In the genomic region with DNA sequence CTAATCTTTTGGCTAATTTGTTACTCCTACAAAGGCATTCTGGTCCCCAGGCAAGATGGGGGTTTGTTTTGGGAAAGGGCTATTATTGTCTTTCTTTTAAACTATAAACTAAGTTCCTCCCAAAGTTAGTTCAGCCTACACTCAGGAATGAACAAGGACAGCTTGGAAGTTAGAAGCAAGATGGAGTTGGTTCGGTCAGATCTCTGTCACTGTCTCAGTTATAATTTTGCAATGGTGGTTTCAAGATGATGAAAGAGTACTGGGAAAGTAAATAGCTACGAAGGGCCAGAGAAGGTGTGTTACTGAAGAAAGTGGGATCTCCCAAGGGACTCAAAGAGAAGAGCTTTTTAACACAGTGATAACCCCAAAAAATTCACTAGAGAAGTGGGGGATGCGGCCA, we compare ENCODE assay signal across 1 cellular context.
TF ChIP-seq lines count a peak whose summit lies in the region.

No MANE protein-coding gene starts in this region.

TF ChIP-seq in K562, 482 proteins besides CTCF, POLR2A, EP300 and RAD21 (continued from another document):
- TF ChIP-seq ZNF79 (CRISPR knock-in tag; IDR thresholded peaks at IDR 0.05; ENCODE audit: low read depth) (no peak), KLF6 (CRISPR knock-in tag; IDR thresholded peaks at IDR 0.05; ENCODE audit: borderline replicate concordance) (peak; percentile 87; the same call in 1 of the 2 replicates), RFX7 (CRISPR knock-in tag; IDR thresholded peaks at IDR 0.05) (peak; percentile 77; the same call in 1 of the 2 replicates), ZNF197 (CRISPR knock-in tag; IDR thresholded peaks at IDR 0.05; ENCODE audit: low read depth) (0 out of 2 replicates have a peak, but pooled peaks have one; percentile 41), ZNF668 (CRISPR knock-in tag; IDR thresholded peaks at IDR 0.05) (peak; percentile 92), BACH1 (tag; IDR thresholded peaks at IDR 0.05) (0 out of 2 replicates have a peak, but pooled peaks have one; percentile 32), ILK (tag; IDR thresholded peaks at IDR 0.05; ENCODE audit: borderline replicate concordance, low read depth) (peak; percentile 59; the same call in 1 of the 2 replicates), HDAC8 (tag; IDR thresholded peaks at IDR 0.05) (0 out of 2 replicates have a peak, but pooled peaks have one; percentile 43), TEAD2 (tag; IDR thresholded peaks at IDR 0.05) (peak; percentile 62; the same call in 1 of the 2 replicates)
- TF ChIP-seq, protein P1, sequence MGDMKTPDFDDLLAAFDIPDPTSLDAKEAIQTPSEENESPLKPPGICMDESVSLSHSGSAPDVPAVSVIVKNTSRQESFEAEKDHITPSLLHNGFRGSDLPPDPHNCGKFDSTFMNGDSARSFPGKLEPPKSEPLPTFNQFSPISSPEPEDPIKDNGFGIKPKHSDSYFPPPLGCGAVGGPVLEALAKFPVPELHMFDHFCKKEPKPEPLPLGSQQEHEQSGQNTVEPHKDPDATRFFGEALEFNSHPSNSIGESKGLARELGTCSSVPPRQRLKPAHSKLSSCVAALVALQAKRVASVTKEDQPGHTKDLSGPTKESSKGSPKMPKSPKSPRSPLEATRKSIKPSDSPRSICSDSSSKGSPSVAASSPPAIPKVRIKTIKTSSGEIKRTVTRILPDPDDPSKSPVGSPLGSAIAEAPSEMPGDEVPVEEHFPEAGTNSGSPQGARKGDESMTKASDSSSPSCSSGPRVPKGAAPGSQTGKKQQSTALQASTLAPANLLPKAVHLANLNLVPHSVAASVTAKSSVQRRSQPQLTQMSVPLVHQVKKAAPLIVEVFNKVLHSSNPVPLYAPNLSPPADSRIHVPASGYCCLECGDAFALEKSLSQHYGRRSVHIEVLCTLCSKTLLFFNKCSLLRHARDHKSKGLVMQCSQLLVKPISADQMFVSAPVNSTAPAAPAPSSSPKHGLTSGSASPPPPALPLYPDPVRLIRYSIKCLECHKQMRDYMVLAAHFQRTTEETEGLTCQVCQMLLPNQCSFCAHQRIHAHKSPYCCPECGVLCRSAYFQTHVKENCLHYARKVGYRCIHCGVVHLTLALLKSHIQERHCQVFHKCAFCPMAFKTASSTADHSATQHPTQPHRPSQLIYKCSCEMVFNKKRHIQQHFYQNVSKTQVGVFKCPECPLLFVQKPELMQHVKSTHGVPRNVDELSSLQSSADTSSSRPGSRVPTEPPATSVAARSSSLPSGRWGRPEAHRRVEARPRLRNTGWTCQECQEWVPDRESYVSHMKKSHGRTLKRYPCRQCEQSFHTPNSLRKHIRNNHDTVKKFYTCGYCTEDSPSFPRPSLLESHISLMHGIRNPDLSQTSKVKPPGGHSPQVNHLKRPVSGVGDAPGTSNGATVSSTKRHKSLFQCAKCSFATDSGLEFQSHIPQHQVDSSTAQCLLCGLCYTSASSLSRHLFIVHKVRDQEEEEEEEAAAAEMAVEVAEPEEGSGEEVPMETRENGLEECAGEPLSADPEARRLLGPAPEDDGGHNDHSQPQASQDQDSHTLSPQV (IDR thresholded peaks at IDR 0.05): peak; percentile 98
- TF ChIP-seq, protein P2, sequence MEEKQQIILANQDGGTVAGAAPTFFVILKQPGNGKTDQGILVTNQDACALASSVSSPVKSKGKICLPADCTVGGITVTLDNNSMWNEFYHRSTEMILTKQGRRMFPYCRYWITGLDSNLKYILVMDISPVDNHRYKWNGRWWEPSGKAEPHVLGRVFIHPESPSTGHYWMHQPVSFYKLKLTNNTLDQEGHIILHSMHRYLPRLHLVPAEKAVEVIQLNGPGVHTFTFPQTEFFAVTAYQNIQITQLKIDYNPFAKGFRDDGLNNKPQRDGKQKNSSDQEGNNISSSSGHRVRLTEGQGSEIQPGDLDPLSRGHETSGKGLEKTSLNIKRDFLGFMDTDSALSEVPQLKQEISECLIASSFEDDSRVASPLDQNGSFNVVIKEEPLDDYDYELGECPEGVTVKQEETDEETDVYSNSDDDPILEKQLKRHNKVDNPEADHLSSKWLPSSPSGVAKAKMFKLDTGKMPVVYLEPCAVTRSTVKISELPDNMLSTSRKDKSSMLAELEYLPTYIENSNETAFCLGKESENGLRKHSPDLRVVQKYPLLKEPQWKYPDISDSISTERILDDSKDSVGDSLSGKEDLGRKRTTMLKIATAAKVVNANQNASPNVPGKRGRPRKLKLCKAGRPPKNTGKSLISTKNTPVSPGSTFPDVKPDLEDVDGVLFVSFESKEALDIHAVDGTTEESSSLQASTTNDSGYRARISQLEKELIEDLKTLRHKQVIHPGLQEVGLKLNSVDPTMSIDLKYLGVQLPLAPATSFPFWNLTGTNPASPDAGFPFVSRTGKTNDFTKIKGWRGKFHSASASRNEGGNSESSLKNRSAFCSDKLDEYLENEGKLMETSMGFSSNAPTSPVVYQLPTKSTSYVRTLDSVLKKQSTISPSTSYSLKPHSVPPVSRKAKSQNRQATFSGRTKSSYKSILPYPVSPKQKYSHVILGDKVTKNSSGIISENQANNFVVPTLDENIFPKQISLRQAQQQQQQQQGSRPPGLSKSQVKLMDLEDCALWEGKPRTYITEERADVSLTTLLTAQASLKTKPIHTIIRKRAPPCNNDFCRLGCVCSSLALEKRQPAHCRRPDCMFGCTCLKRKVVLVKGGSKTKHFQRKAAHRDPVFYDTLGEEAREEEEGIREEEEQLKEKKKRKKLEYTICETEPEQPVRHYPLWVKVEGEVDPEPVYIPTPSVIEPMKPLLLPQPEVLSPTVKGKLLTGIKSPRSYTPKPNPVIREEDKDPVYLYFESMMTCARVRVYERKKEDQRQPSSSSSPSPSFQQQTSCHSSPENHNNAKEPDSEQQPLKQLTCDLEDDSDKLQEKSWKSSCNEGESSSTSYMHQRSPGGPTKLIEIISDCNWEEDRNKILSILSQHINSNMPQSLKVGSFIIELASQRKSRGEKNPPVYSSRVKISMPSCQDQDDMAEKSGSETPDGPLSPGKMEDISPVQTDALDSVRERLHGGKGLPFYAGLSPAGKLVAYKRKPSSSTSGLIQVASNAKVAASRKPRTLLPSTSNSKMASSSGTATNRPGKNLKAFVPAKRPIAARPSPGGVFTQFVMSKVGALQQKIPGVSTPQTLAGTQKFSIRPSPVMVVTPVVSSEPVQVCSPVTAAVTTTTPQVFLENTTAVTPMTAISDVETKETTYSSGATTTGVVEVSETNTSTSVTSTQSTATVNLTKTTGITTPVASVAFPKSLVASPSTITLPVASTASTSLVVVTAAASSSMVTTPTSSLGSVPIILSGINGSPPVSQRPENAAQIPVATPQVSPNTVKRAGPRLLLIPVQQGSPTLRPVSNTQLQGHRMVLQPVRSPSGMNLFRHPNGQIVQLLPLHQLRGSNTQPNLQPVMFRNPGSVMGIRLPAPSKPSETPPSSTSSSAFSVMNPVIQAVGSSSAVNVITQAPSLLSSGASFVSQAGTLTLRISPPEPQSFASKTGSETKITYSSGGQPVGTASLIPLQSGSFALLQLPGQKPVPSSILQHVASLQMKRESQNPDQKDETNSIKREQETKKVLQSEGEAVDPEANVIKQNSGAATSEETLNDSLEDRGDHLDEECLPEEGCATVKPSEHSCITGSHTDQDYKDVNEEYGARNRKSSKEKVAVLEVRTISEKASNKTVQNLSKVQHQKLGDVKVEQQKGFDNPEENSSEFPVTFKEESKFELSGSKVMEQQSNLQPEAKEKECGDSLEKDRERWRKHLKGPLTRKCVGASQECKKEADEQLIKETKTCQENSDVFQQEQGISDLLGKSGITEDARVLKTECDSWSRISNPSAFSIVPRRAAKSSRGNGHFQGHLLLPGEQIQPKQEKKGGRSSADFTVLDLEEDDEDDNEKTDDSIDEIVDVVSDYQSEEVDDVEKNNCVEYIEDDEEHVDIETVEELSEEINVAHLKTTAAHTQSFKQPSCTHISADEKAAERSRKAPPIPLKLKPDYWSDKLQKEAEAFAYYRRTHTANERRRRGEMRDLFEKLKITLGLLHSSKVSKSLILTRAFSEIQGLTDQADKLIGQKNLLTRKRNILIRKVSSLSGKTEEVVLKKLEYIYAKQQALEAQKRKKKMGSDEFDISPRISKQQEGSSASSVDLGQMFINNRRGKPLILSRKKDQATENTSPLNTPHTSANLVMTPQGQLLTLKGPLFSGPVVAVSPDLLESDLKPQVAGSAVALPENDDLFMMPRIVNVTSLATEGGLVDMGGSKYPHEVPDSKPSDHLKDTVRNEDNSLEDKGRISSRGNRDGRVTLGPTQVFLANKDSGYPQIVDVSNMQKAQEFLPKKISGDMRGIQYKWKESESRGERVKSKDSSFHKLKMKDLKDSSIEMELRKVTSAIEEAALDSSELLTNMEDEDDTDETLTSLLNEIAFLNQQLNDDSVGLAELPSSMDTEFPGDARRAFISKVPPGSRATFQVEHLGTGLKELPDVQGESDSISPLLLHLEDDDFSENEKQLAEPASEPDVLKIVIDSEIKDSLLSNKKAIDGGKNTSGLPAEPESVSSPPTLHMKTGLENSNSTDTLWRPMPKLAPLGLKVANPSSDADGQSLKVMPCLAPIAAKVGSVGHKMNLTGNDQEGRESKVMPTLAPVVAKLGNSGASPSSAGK (IDR thresholded peaks at IDR 0.05): no peak
- TF ChIP-seq, protein P3, sequence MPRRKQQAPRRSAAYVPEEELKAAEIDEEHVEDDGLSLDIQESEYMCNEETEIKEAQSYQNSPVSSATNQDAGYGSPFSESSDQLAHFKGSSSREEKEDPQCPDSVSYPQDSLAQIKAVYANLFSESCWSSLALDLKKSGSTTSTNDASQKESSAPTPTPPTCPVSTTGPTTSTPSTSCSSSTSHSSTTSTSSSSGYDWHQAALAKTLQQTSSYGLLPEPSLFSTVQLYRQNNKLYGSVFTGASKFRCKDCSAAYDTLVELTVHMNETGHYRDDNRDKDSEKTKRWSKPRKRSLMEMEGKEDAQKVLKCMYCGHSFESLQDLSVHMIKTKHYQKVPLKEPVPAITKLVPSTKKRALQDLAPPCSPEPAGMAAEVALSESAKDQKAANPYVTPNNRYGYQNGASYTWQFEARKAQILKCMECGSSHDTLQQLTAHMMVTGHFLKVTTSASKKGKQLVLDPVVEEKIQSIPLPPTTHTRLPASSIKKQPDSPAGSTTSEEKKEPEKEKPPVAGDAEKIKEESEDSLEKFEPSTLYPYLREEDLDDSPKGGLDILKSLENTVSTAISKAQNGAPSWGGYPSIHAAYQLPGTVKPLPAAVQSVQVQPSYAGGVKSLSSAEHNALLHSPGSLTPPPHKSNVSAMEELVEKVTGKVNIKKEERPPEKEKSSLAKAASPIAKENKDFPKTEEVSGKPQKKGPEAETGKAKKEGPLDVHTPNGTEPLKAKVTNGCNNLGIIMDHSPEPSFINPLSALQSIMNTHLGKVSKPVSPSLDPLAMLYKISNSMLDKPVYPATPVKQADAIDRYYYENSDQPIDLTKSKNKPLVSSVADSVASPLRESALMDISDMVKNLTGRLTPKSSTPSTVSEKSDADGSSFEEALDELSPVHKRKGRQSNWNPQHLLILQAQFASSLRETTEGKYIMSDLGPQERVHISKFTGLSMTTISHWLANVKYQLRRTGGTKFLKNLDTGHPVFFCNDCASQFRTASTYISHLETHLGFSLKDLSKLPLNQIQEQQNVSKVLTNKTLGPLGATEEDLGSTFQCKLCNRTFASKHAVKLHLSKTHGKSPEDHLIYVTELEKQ (CRISPR knock-in tag; IDR thresholded peaks at IDR 0.05): peak; percentile 83
- TF ChIP-seq, protein P4, sequence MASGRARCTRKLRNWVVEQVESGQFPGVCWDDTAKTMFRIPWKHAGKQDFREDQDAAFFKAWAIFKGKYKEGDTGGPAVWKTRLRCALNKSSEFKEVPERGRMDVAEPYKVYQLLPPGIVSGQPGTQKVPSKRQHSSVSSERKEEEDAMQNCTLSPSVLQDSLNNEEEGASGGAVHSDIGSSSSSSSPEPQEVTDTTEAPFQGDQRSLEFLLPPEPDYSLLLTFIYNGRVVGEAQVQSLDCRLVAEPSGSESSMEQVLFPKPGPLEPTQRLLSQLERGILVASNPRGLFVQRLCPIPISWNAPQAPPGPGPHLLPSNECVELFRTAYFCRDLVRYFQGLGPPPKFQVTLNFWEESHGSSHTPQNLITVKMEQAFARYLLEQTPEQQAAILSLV (tag; IDR thresholded peaks at IDR 0.05): peak; percentile 72
- TF ChIP-seq, protein P5, sequence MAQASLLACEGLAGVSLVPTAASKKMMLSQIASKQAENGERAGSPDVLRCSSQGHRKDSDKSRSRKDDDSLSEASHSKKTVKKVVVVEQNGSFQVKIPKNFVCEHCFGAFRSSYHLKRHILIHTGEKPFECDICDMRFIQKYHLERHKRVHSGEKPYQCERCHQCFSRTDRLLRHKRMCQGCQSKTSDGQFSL (CRISPR knock-in tag; IDR thresholded peaks at IDR 0.05): no peak
- TF ChIP-seq, protein P5 (tag; IDR thresholded peaks at IDR 0.05): peak in 1 of 2 experiments; percentile 81; a peak in 2 of 4 replicates
